Comparison of ENCODE assay signal across 13 cellular contexts in genomic region chr1:4022715-4023114, GRCh38.
DNase-seq lines count a peak whose midpoint lies in the region; ATAC-seq and TF ChIP-seq lines count a peak whose summit lies in the region.
"Had no signal": no experiment of that assay in that cellular context is flagged by ENCODE, and none has a peak within 500 bp of the region (broad histone marks: within the 10 kb centered on the region; RNA-seq: fewer than 3 reads in every experiment).

No MANE protein-coding gene starts in this region.

- H2AK5ac ChIP-seq in neuronal stem cell (ENCODE audit: low read depth, low read length) = no peak overlapping the region

- H3K36me3 Mint-ChIP-seq in endodermal cell (ENCODE audit: low read depth) = no peaks in the 10 kb centered on the region
- no peaks in the 10 kb centered on the region for H3K36me3 Mint-ChIP-seq in CD4-positive, alpha-beta memory T cell
- H3K36me3 Mint-ChIP-seq: CD4-positive, CD25-positive, alpha-beta regulatory T cell had no signal

- H3K4ac ChIP-seq in neuronal stem cell (ENCODE audit: low read length) = no peak overlapping the region

- peaks cover 2% of the 10 kb centered on the region for H3K27me3 Mint-ChIP-seq in endodermal cell (ENCODE audit: insufficient read depth)
- peaks cover 4 to 7% of the 10 kb centered on the region in 2 donors for H3K27me3 Mint-ChIP-seq in CD4-positive, alpha-beta memory T cell

- H3K4me1 ChIP-seq in right atrium auricular region = no peaks in the 10 kb centered on the region
- no peaks in the 10 kb centered on the region for H3K4me1 ChIP-seq in endodermal cell (ENCODE audit: control insufficient read depth, insufficient read depth, low read length)
- peaks cover 0 to 2% of the 10 kb centered on the region in 2 donors for H3K4me1 ChIP-seq in neuronal stem cell (ENCODE audit: control insufficient read depth in 2 of 2, insufficient read depth in 1 of 2, low read depth in 1 of 2, low read length in 2 of 2)
- no peaks in the 10 kb centered on the region for H3K4me1 ChIP-seq in CD4-positive, alpha-beta memory T cell (ENCODE audit: insufficient read depth, low read length)
- H3K4me1 ChIP-seq: Caco-2, HAP-1 had no signal

- H3K9me3 ChIP-seq in right atrium auricular region (no peaks in the 10 kb centered on the region), endodermal cell (ENCODE audit: control insufficient read depth, low read length) (no peaks in the 10 kb centered on the region), neuronal stem cell (replicated peaks in 1 of 2; ENCODE audit: control insufficient read depth in 2 of 2, insufficient read depth in 1 of 2, low read depth in 1 of 2, low read length in 2 of 2) (no peaks in the 10 kb centered on the region)
- no peaks in the 10 kb centered on the region for H3K9me3 ChIP-seq in CD4-positive, alpha-beta memory T cell (ENCODE audit: control insufficient read depth in 1 of 2, low read length in 2 of 2)
- H3K9me3 ChIP-seq: Caco-2, HAP-1 had no signal

- no peak overlapping the region for H3K23ac ChIP-seq in neuronal stem cell (ENCODE audit: low read depth, low read length, poor library complexity)

- H3K27me3 ChIP-seq in right atrium auricular region (no peaks in the 10 kb centered on the region), endodermal cell (ENCODE audit: control insufficient read depth, insufficient read depth, low read length, poor library complexity, severe bottlenecking) (no peaks in the 10 kb centered on the region), neuronal stem cell (ENCODE audit: control insufficient read depth in 3 of 3, insufficient read depth in 3 of 3, low read depth in 1 of 3, low read length in 3 of 3) (peaks cover 0 to under 1% (median 0%) of the 10 kb centered on the region in 3 experiments)
- H3K27me3 ChIP-seq in CD4-positive, alpha-beta memory T cell (ENCODE audit: insufficient read depth, low read length) = no peaks in the 10 kb centered on the region

- no peak overlapping the region for H3K14ac ChIP-seq in neuronal stem cell (ENCODE audit: low read length)

- no peak overlapping the region for H3K18ac ChIP-seq in neuronal stem cell (ENCODE audit: low read length)

- no peak overlapping the region for H3K4me2 ChIP-seq in neuronal stem cell (ENCODE audit: insufficient read depth, low read length, poor library complexity, severe bottlenecking)

- no peak for ATAC-seq in Right ventricle myocardium superior (ENCODE audit: poor library complexity)
- ATAC-seq: HepG2 had no signal

- peak overlapping the region; percentile 32 for H2BK120ac ChIP-seq in neuronal stem cell (ENCODE audit: low read depth, low read length)

- WGBS in endodermal cell (ENCODE audit: insufficient coverage in 1 of 2, insufficient read length in 1 of 2), 2 experiments = 93 to 97% methylated on average over 9 to 14 of the region's 14 CpGs
- no CpG with 5 or more reads among the region's 14 CpGs for WGBS in neuronal stem cell (ENCODE audit: extremely low coverage in 2 of 2, insufficient read length in 2 of 2, insufficient replicate concordance in 1 of 2), 2 donors

- no peak overlapping the region for H2BK5ac ChIP-seq in neuronal stem cell (ENCODE audit: low read length)

- H3K4me3 ChIP-seq in right atrium auricular region (no peak overlapping the region), endodermal cell (ENCODE audit: low read length) (no peak overlapping the region), neuronal stem cell (ENCODE audit: low read length in 2 of 2) (no peak overlapping the region)
- no peak overlapping the region for H3K4me3 ChIP-seq in CD4-positive, alpha-beta memory T cell (ENCODE audit: low read length in 2 of 2)
- H3K4me3 ChIP-seq: HAP-1 had no signal

- no peak overlapping the region for H4K91ac ChIP-seq in neuronal stem cell (ENCODE audit: low read depth, low read length, poor library complexity)

- DNase-seq in right atrium auricular region (ENCODE audit: low spot score) (peak; percentile 51), Right ventricle myocardium superior (no peak), endodermal cell (peak; percentile 28), neuronal stem cell (ENCODE audit: low spot score) (no peak), NCI-H446 (lab: John Stamatoyannopoulos, UW) (no peak), NCI-H2227 (lab: John Stamatoyannopoulos, UW; ENCODE audit: unreplicated experiment) (no peak)
- DNase-seq in CD4-positive, alpha-beta memory T cell = no peak
- DNase-seq: 8988T; C1 segment of cervical spinal cord; Caco-2; CD4-positive, CD25-positive, alpha-beta regulatory T cell had no signal

- H3K27ac ChIP-seq in right atrium auricular region = no peak overlapping the region
- no peak overlapping the region for H3K27ac ChIP-seq in endodermal cell (ENCODE audit: low read depth, low read length)
- H3K27ac ChIP-seq in neuronal stem cell (replicated peaks; ENCODE audit: low read length) = no peak overlapping the region
- H3K27ac ChIP-seq in CD4-positive, alpha-beta memory T cell (ENCODE audit: low read depth, low read length) = no peak overlapping the region

- H3K9ac ChIP-seq in endodermal cell (ENCODE audit: extremely low read depth, low read length, poor library complexity, severe bottlenecking) = no peak overlapping the region
- H3K9ac ChIP-seq in neuronal stem cell (ENCODE audit: low read depth, low read length, poor library complexity) = no peak overlapping the region

- H2AFZ ChIP-seq in neuronal stem cell (ENCODE audit: low read length) = no peak overlapping the region

- intact Hi-C loops in Right ventricle myocardium superior (cut with DNase I) = no loop called here
- intact Hi-C loops in CD4-positive, alpha-beta memory T cell (cut with micrococcal nuclease) = no loop called here

- TF ChIP-seq CTCF in right atrium auricular region (IDR thresholded peaks at IDR 0.05) (no peak), endodermal cell (conservative IDR thresholded peaks at IDR 0.05) (no peak)

- no peak overlapping the region for H2BK12ac ChIP-seq in neuronal stem cell (ENCODE audit: low read length)

- peak overlapping the region; percentile 52 for H2BK15ac ChIP-seq in neuronal stem cell (ENCODE audit: low read length)

- no peak overlapping the region for H4K8ac ChIP-seq in neuronal stem cell (ENCODE audit: low read depth, low read length)

- no peaks in the 10 kb centered on the region for H3K9me3 Mint-ChIP-seq in endodermal cell
- H3K9me3 Mint-ChIP-seq in CD4-positive, alpha-beta memory T cell = peaks cover 0 to 4% (median 0%) of the 10 kb centered on the region in 8 donors

- H3K4me1 Mint-ChIP-seq in endodermal cell = no peaks in the 10 kb centered on the region
- H3K4me1 Mint-ChIP-seq in CD4-positive, alpha-beta memory T cell = no peaks in the 10 kb centered on the region
- H3K4me1 Mint-ChIP-seq: CD4-positive, CD25-positive, alpha-beta regulatory T cell had no signal

- no peak overlapping the region for H3K27ac Mint-ChIP-seq in endodermal cell
- no peak overlapping the region for H3K27ac Mint-ChIP-seq in CD4-positive, alpha-beta memory T cell
- H3K27ac Mint-ChIP-seq: CD4-positive, CD25-positive, alpha-beta regulatory T cell had no signal

- POLR2A ChIA-PET in CD4-positive, alpha-beta memory T cell (lab: Charles Lee; ENCODE audit: partially characterized antibody) = no interaction called here

- H3K79me1 ChIP-seq in neuronal stem cell (ENCODE audit: low read depth, low read length) = peaks cover 2% of the 10 kb centered on the region

- H3K36me3 ChIP-seq in right atrium auricular region (no peaks in the 10 kb centered on the region), endodermal cell (ENCODE audit: control insufficient read depth, insufficient read depth, low read length) (no peaks in the 10 kb centered on the region), neuronal stem cell (replicated peaks in 1 of 2; ENCODE audit: control insufficient read depth in 2 of 2, insufficient read depth in 2 of 2, low read length in 2 of 2) (no peaks in the 10 kb centered on the region)
- H3K36me3 ChIP-seq in CD4-positive, alpha-beta memory T cell (ENCODE audit: insufficient read depth, low read length) = no peaks in the 10 kb centered on the region
- H3K36me3 ChIP-seq: HAP-1 had no signal

- CTCF ChIA-PET in CD4-positive, alpha-beta memory T cell (lab: Charles Lee; ENCODE audit: partially characterized antibody) = no interaction called here

- H3K4me3 Mint-ChIP-seq in endodermal cell = no peak overlapping the region
- H3K4me3 Mint-ChIP-seq in CD4-positive, alpha-beta memory T cell = no peak overlapping the region
- H3K4me3 Mint-ChIP-seq: CD4-positive, CD25-positive, alpha-beta regulatory T cell had no signal

Comparison
In these comparisons a context has a peak if more than half of its experiments do, and no peak if none do; other contexts are left out.
1. DNase-seq: peak in right atrium auricular region (single experiment) and endodermal cell (single experiment); none in Right ventricle myocardium superior (single experiment), neuronal stem cell (single experiment), NCI-H446 (0 of 2), CD4-positive, alpha-beta memory T cell (0 of 5) and NCI-H2227 (single experiment).